In the genomic region with DNA sequence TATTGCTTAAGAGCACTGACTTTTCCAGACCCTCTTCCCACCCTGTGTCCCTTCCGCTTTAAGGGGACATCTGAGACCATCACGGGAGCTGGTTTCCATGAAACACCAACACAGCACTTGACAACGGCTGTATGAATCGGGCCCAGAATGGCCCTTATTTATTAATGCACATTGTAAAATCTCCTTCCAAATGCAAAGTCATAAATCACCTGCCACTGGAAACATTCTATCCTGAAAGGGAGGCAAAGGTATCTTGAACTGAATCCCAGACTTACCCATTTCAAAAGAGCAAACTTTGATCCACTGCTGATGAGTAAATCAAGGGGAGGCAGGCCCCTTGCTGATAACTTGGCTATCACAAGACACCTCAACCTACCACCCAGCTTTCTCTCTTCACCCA, we compare ENCODE assay signal across 17 cellular contexts. TPM values are rescaled to one million over a fixed set of nuclear protein-coding genes. Genes with fewer than 3 reads are reported as not detected.
A peak's percentile ranks its signal among the peaks of the same experiment; 100 is the strongest.
DNase-seq lines count a peak whose midpoint lies in the region; ATAC-seq and TF ChIP-seq lines count a peak whose summit lies in the region.
"Had no signal": no experiment of that assay in that cellular context is flagged by ENCODE, and none has a peak within 500 bp of the region (broad histone marks: within the 10 kb centered on the region; RNA-seq: fewer than 3 reads in every experiment).

No MANE protein-coding gene starts in this region.

- H2BK15ac ChIP-seq in IMR-90 (ENCODE audit: low read depth, low read length) (no peak overlapping the region), mesenchymal stem cell (ENCODE audit: low read depth, poor library complexity, severe bottlenecking) (no peak overlapping the region)

- H2BK20ac ChIP-seq in IMR-90 (ENCODE audit: low read depth, low read length): no peak overlapping the region

- no peak for TF ChIP-seq RAD21 in IMR-90 (IDR thresholded peaks at IDR 0.05; ENCODE audit: low read length)

- no peak overlapping the region for H3K4me3 ChIP-seq in IMR-90 (ENCODE audit: insufficient read depth, low read depth, low read length)
- H3K4me3 ChIP-seq in colonic mucosa: no peak overlapping the region
- H3K4me3 ChIP-seq in mesenchymal stem cell (ENCODE audit: insufficient read depth in 1 of 2, low read depth in 1 of 2, low read length in 2 of 2): no peak overlapping the region
- peak overlapping the region in 1 of 5 donors; percentile 11 for H3K4me3 ChIP-seq in subcutaneous abdominal adipose tissue (ENCODE audit: low read depth in 1 of 5, low read length in 5 of 5)
- no peak overlapping the region for H3K4me3 ChIP-seq in WERI-Rb-1 (ENCODE audit: low read depth, low read length)
- H3K4me3 ChIP-seq: vagina had no signal

- H3K9me1 ChIP-seq in IMR-90 (ENCODE audit: insufficient read depth, low read length): peaks cover 51% of the 10 kb centered on the region

- H3K4me2 ChIP-seq in IMR-90 (ENCODE audit: low read depth, low read length): no peak overlapping the region
- H3K4me2 ChIP-seq in mesenchymal stem cell (ENCODE audit: low read length, poor library complexity, severe bottlenecking): no peak overlapping the region

- peaks cover 24 to 88% of the 10 kb centered on the region in 2 experiments for H3K79me1 ChIP-seq in IMR-90 (ENCODE audit: low read depth in 1 of 2, low read length in 2 of 2)
- H3K79me1 ChIP-seq in mesenchymal stem cell (replicated peaks; ENCODE audit: low read length, poor library complexity, severe bottlenecking): no peaks in the 10 kb centered on the region

- no peak overlapping the region for H3K56ac ChIP-seq in IMR-90 (ENCODE audit: extremely low read depth, insufficient read depth, low read length)

- 79% methylated on average over 3 of the region's 4 CpGs; no CpG with 5 or more reads in 1 of the 2 experiments for WGBS in IMR-90 (ENCODE audit: extremely low coverage in 2 of 2, insufficient read length in 1 of 2), 2 experiments
- WGBS in mesenchymal stem cell: 89% methylated on average over 4 of the region's 4 CpGs

- CTCF ChIA-PET in IMR-90 (lab: Yijun Ruan, JAX): interaction anchor here (1.4 kb wide), 1 partner anchor 14 kb away, joined by 3 read pairs; no protein-coding TSS in a partner anchor

- H2BK120ac ChIP-seq in IMR-90 (ENCODE audit: low read depth, low read length): no peak overlapping the region
- no peak overlapping the region for H2BK120ac ChIP-seq in mesenchymal stem cell (ENCODE audit: low read depth, low read length)

- H2AK9ac ChIP-seq in IMR-90 (replicated peaks; ENCODE audit: low read depth, low read length, poor library complexity): no peak overlapping the region

- ATAC-seq in IMR-90 (ENCODE audit: low read depth) (no peak), HG03025 (IDR thresholded peaks at IDR 0.05; ENCODE audit: low FRiP score, unreplicated experiment) (no peak)
- ATAC-seq: CD8-positive, alpha-beta T cell had no signal

- no peak overlapping the region for H3K18ac ChIP-seq in IMR-90 (ENCODE audit: low read depth, low read length)
- H3K18ac ChIP-seq in mesenchymal stem cell (ENCODE audit: low read depth in 1 of 2, low read length in 2 of 2): no peak overlapping the region

- H3K9me3 ChIP-seq in IMR-90 (ENCODE audit: control insufficient read depth, insufficient read depth, low read length): no peaks in the 10 kb centered on the region
- H3K9me3 ChIP-seq in colonic mucosa: no peaks in the 10 kb centered on the region
- no peaks in the 10 kb centered on the region for H3K9me3 ChIP-seq in mesenchymal stem cell (ENCODE audit: control insufficient read depth, low read length)
- H3K9me3 ChIP-seq in subcutaneous abdominal adipose tissue (ENCODE audit: control insufficient read depth in 5 of 5, low read length in 5 of 5): no peaks in the 10 kb centered on the region
- H3K9me3 ChIP-seq in WERI-Rb-1 (ENCODE audit: severe bottlenecking): no peaks in the 10 kb centered on the region
- H3K9me3 ChIP-seq: vagina had no signal

- H2AFZ ChIP-seq in IMR-90 (replicated peaks; ENCODE audit: low read length, poor library complexity) (no peak overlapping the region), mesenchymal stem cell (ENCODE audit: low read depth, low read length) (no peak overlapping the region)
- H2AFZ ChIP-seq: parathyroid adenoma had no signal

- H3K23ac ChIP-seq in IMR-90 (ENCODE audit: low read depth, low read length) (no peak overlapping the region), mesenchymal stem cell (ENCODE audit: low read length in 2 of 2) (no peak overlapping the region)

- H3K14ac ChIP-seq in IMR-90 (replicated peaks; ENCODE audit: low read depth, low read length) (no peak overlapping the region), mesenchymal stem cell (ENCODE audit: low read length in 2 of 2) (no peak overlapping the region)

- no peaks in the 10 kb centered on the region for H3K27me3 ChIP-seq in IMR-90 (ENCODE audit: control insufficient read depth, insufficient read depth, low read length)
- no peaks in the 10 kb centered on the region for H3K27me3 ChIP-seq in colonic mucosa
- H3K27me3 ChIP-seq in mesenchymal stem cell (ENCODE audit: control insufficient read depth in 1 of 2, insufficient read depth in 1 of 2, low read length in 2 of 2): no peaks in the 10 kb centered on the region
- H3K27me3 ChIP-seq in subcutaneous abdominal adipose tissue (ENCODE audit: control insufficient read depth in 5 of 5, insufficient read depth in 4 of 5, low read length in 5 of 5): no peaks in the 10 kb centered on the region
- H3K27me3 ChIP-seq in WERI-Rb-1 (ENCODE audit: insufficient read depth, low read depth, severe bottlenecking): no peaks in the 10 kb centered on the region
- H3K27me3 ChIP-seq: vagina had no signal

- H4K5ac ChIP-seq in IMR-90 (ENCODE audit: low read depth, low read length): no peak overlapping the region

- no peak overlapping the region for H2BK12ac ChIP-seq in mesenchymal stem cell (ENCODE audit: low read length in 2 of 2)

- no peak overlapping the region for H2AK5ac ChIP-seq in IMR-90 (ENCODE audit: low read depth, low read length)
- peak overlapping the region; percentile 80 for H2AK5ac ChIP-seq in mesenchymal stem cell (ENCODE audit: low read length, severe bottlenecking)

- no peaks in the 10 kb centered on the region for H3K36me3 ChIP-seq in IMR-90 (ENCODE audit: control insufficient read depth, insufficient read depth, low read length)
- no peaks in the 10 kb centered on the region for H3K36me3 ChIP-seq in colonic mucosa
- H3K36me3 ChIP-seq in mesenchymal stem cell (ENCODE audit: control insufficient read depth in 1 of 2, insufficient read depth in 2 of 2, low read depth in 1 of 2, low read length in 2 of 2): peaks cover 0 to 4% of the 10 kb centered on the region in 2 experiments
- no peaks in the 10 kb centered on the region for H3K36me3 ChIP-seq in subcutaneous abdominal adipose tissue (ENCODE audit: control insufficient read depth in 5 of 5, insufficient read depth in 5 of 5, low read length in 5 of 5)
- no peaks in the 10 kb centered on the region; the same call in 1 of the 2 replicates for H3K36me3 ChIP-seq in WERI-Rb-1
- H3K36me3 ChIP-seq: vagina had no signal

- TF ChIP-seq CTCF in IMR-90 (conservative IDR thresholded peaks at IDR 0.05; ENCODE audit: low read depth, low read length) (no peak), colonic mucosa (IDR thresholded peaks at IDR 0.05) (no peak), WERI-Rb-1 (IDR thresholded peaks at IDR 0.05; ENCODE audit: low read depth, low read length) (no peak)

- H4K91ac ChIP-seq in IMR-90 (ENCODE audit: insufficient read depth, low read depth, low read length) (no peak overlapping the region), mesenchymal stem cell (ENCODE audit: low read length) (no peak overlapping the region)

- H2BK5ac ChIP-seq in IMR-90 (ENCODE audit: low read depth, low read length, poor library complexity, severe bottlenecking): no peak overlapping the region
- no peak overlapping the region for H2BK5ac ChIP-seq in mesenchymal stem cell (ENCODE audit: low read depth, low read length, poor library complexity, severe bottlenecking)

- H3K4ac ChIP-seq in IMR-90 (ENCODE audit: low read depth, low read length) (no peak overlapping the region), mesenchymal stem cell (ENCODE audit: low read depth in 1 of 2, low read length in 2 of 2) (peak overlapping the region in 1 of 2 experiments; percentile 73)

- TF ChIP-seq POLR2A in IMR-90 (IDR thresholded peaks at IDR 0.05; ENCODE audit: low read depth, low read length): no peak

- POLR2A ChIA-PET in IMR-90 (lab: Charles Lee; ENCODE audit: unreplicated experiment): interaction anchor here (0.7 kb wide), 1 partner anchor 116 kb away, joined by 3 read pairs; no protein-coding TSS in a partner anchor

- peaks cover 47% of the 10 kb centered on the region for H3K4me1 ChIP-seq in IMR-90 (ENCODE audit: control insufficient read depth, insufficient read depth, low read length)
- H3K4me1 ChIP-seq in colonic mucosa: peaks cover 22% of the 10 kb centered on the region
- H3K4me1 ChIP-seq in mesenchymal stem cell (ENCODE audit: control insufficient read depth, insufficient read depth, low read depth, low read length): peaks cover 56% of the 10 kb centered on the region
- H3K4me1 ChIP-seq in subcutaneous abdominal adipose tissue (ENCODE audit: control insufficient read depth in 5 of 5, insufficient read depth in 5 of 5, low read length in 5 of 5): peaks cover 24 to 72% (median 41%) of the 10 kb centered on the region in 5 donors

- no peak overlapping the region; a peak in 1 of 4 replicates for H4K8ac ChIP-seq in IMR-90 (ENCODE audit: low read depth in 2 of 2, low read length in 2 of 2)
- no peak overlapping the region for H4K8ac ChIP-seq in mesenchymal stem cell (ENCODE audit: low read length)

- H3K27ac ChIP-seq in IMR-90 (ENCODE audit: insufficient read depth, low read length) (no peak overlapping the region), colonic mucosa (peak overlapping the region; percentile 83), mesenchymal stem cell (ENCODE audit: low read length, poor library complexity, severe bottlenecking) (peak overlapping the region; percentile 53), subcutaneous abdominal adipose tissue (ENCODE audit: low read depth, low read length) (peak overlapping the region; percentile 92), WERI-Rb-1 (no peak overlapping the region)
- H3K27ac ChIP-seq: vagina had no signal

- H3K9ac ChIP-seq in IMR-90 (ENCODE audit: low read depth, low read length) (no peak overlapping the region), colonic mucosa (ENCODE audit: low read depth in 2 of 2, low read length in 2 of 2) (peak overlapping the region; percentile 49 to 74), mesenchymal stem cell (ENCODE audit: low read length) (no peak overlapping the region), subcutaneous abdominal adipose tissue (ENCODE audit: low read length in 5 of 5) (peak overlapping the region in 2 of 5 donors; percentile 38 to 58)
- H3K9ac ChIP-seq: parathyroid adenoma had no signal

- BruUV-seq in IMR-90 (replicated peaks; lab: Mats Ljungman, UMichigan): no TSS peak

- peaks cover 53% of the 10 kb centered on the region for H4K20me1 ChIP-seq in IMR-90 (ENCODE audit: insufficient read depth, low read length)

- in situ Hi-C loops in IMR-90 (cut with MboI; ENCODE audit: low sequenced_read_pairs): no loop called here

- DNase-seq in IMR-90 (no peak), colonic mucosa (no peak), mesenchymal stem cell (no peak), NCI-H226 (no peak), WERI-Rb-1 (no peak)
- no peak for DNase-seq in activated CD4-positive, alpha-beta T cell treated with anti-CD3 and anti-CD28 coated beads for 4 hours
- DNase-seq: activated CD4-positive, alpha-beta T cell treated with anti-CD3 and anti-CD28 coated beads for 1 hour; activated gamma-delta T cell treated with Interleukin-2 at 50 U/mL for 16 hours; amniotic stem cell; CD8-positive, alpha-beta T cell; cerebellar nuclear complex; DND-41; H7 had no signal

- intact Hi-C loops in IMR-90 (cut with micrococcal nuclease) (no loop called here), colonic mucosa (cut with DNase I) (loop anchor here (2.0 kb wide), 1 partner anchor 35 kb away; no protein-coding TSS in a partner anchor)

- dilution Hi-C loops in IMR-90 (cut with HindIII; ENCODE audit: low sequenced_read_pairs, unreplicated experiment): no loop called here

RNA-seq across cellular contexts. Expression of a gene that starts 37.4 kb away (rescaled TPM):
- total RNA-seq in IMR-90 (2012; rRNA removed) (6.1 and 7.8 TPM in 2 replicates), colonic mucosa (10 to 100 TPM; 17.4 to 24.0 TPM)
- polyA plus RNA-seq in IMR-90 (2012; rRNA removed): 20.4 and 22.9 TPM in 2 replicates
- 15.8 and 28.1 TPM in 2 replicates for polyA plus RNA-seq in IMR-90 (2012; cell fraction: cytosol; rRNA removed)
- 36.9 and 39.5 TPM in 2 replicates for polyA plus RNA-seq in IMR-90 (2012; cell fraction: nucleus; rRNA removed; ENCODE audit: low replicate concordance)
- polyA plus RNA-seq in mesenchymal stem cell (2013, experiment 1 of 2): 18.4 TPM
- polyA plus RNA-seq in mesenchymal stem cell (2013, experiment 2 of 2): 17.9 TPM

Comparison
In these comparisons a context has a peak if more than half of its experiments do, and no peak if none do; other contexts are left out.
1. H3K27ac ChIP-seq: peak in colonic mucosa (single experiment), mesenchymal stem cell (single experiment) and subcutaneous abdominal adipose tissue (single experiment); none in IMR-90 (single experiment) and WERI-Rb-1 (single experiment).
2. H3K9ac ChIP-seq: peak in colonic mucosa (2 of 2); none in IMR-90 (single experiment) and mesenchymal stem cell (single experiment).